ENCODE assay signal across 8 cellular contexts in the genomic region with DNA sequence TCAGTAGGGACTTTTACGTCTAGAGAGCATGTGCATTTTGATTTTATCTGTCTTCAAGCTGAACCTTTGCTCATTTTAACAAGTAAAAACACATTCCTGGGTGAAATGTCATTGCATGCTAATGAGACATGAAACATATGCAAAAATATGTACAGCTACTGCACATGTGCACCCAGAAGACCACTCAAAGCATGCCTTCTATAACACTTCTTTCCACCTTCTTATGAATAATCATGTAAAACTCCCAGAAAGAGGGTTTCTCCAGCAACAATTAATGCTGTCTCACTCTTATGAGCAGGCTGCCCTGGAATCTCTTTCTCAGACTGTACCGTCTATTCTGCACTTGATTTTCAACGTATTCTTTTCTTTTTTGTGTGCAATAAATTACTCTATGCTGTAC.
DNase-seq lines count a peak whose midpoint lies in the region; TF ChIP-seq lines count a peak whose summit lies in the region.
"Not testable (repeated sequence)": the region's sequence is repeated elsewhere in the genome, so short reads cannot be mapped to it uniquely, and the experiment has no call there.

No MANE protein-coding gene starts in this region.

- not testable (repeated sequence) for H3K9me2 ChIP-seq in OCI-LY7 (ENCODE audit: insufficient read depth, low read length)

- not testable (repeated sequence) for H3K9me3 ChIP-seq in OCI-LY7 (ENCODE audit: low read length)

- H3K4me2 ChIP-seq in OCI-LY7 (ENCODE audit: low read length): peak overlapping the region; percentile 75

- not testable (repeated sequence) for H3K36me3 ChIP-seq in GM06990 (ENCODE audit: control insufficient read depth, insufficient read depth, low read length); OCI-LY7 (ENCODE audit: insufficient read depth, low read length)

- not testable (repeated sequence) for H3K79me2 ChIP-seq in OCI-LY7 (ENCODE audit: insufficient read depth, low read depth, low read length)

- H4K20me1 ChIP-seq in OCI-LY7 (ENCODE audit: insufficient read depth, low read length): not testable (repeated sequence)

- intact Hi-C loops in OCI-LY7 (cut with micrococcal nuclease; ENCODE audit: unreplicated experiment): not testable (repeated sequence)

- not testable (repeated sequence) for H3K27me3 ChIP-seq in GM06990 (replicated peaks; ENCODE audit: control insufficient read depth, insufficient read depth, low read length)

- not testable (repeated sequence) for TF ChIP-seq CTCF in AG04449 (IDR thresholded peaks at IDR 0.05; ENCODE audit: insufficient read depth, low read length, missing control alignments); GM06990 (IDR thresholded peaks at IDR 0.05; ENCODE audit: insufficient read depth, low read length, poor library complexity, severe bottlenecking); OCI-LY7 (conservative IDR thresholded peaks at IDR 0.05; ENCODE audit: low read length)

- H3K4me1 ChIP-seq in OCI-LY7 (ENCODE audit: insufficient read depth, low read length, poor library complexity, severe bottlenecking): not testable (repeated sequence)

- POLR2A ChIA-PET in AG04449 (lab: Yijun Ruan, JAX): not testable (repeated sequence)
- POLR2A ChIA-PET in OCI-LY7 (lab: Charles Lee): interaction anchor here (2.8 to 4.8 kb wide), 2 partner anchors 9 to 13 kb away, joined by 9 to 53 read pairs; no protein-coding TSS in a partner anchor

- H3K27ac ChIP-seq in OCI-LY7 (ENCODE audit: low read depth, low read length, poor library complexity, severe bottlenecking): peak overlapping the region; percentile 62

- not testable (repeated sequence) for DNase-seq in AG04449 (ENCODE audit: low read depth, low spot score); GM06990 (ENCODE audit: extremely low read depth, insufficient read length); Jurkat, Clone E6-1 (ENCODE audit: low read depth, low spot score)
- DNase-seq in OCI-LY7 (ENCODE audit: low spot score) (peak; percentile 43), cerebellar cortex (ENCODE audit: low spot score) (peak; percentile 22), kidney tubule cell (ENCODE audit: low spot score) (peak; percentile 2)
- peak; percentile 48 for DNase-seq in activated CD8-positive, alpha-beta memory T cell treated with anti-CD3 and anti-CD28 coated beads for 24 hours
- peak; percentile 1 for DNase-seq in stimulated activated CD4-positive, alpha-beta T cell treated with anti-CD3 and anti-CD28 coated beads, Interleukin-15, amount 100 ng/mL, for 24 hours

- not testable (repeated sequence) for H2AFZ ChIP-seq in OCI-LY7 (ENCODE audit: low read length)

- H3K4me3 ChIP-seq in AG04449 (ENCODE audit: low read depth, low read length) (peak overlapping the region; percentile 20; the same call in 1 of the 2 replicates), GM06990 (replicated peaks; ENCODE audit: low read depth, low read length) (peak overlapping the region; percentile 10; the same call in 1 of the 2 replicates), OCI-LY7 (ENCODE audit: low read depth, low read length, poor library complexity, severe bottlenecking) (peak overlapping the region; percentile 60)
- peak overlapping the region; percentile 19 for H3K4me3 ChIP-seq in Jurkat, Clone E6-1 (ENCODE audit: low read length)

- CTCF ChIA-PET in AG04449 (lab: Yijun Ruan, JAX): interaction anchor here (1.3 to 2.2 kb wide), 5 partner anchors 8 to 14 kb away, joined by 5 to 20 read pairs (median 7); no protein-coding TSS in a partner anchor
- CTCF ChIA-PET in OCI-LY7 (lab: Charles Lee; ENCODE audit: unreplicated experiment): interaction anchor here (1.0 kb wide), 1 partner anchor 10 kb away, joined by 5 read pairs; no protein-coding TSS in a partner anchor

- not testable (repeated sequence) for BruUV-seq in OCI-LY7 (replicated peaks; lab: Mats Ljungman, UMichigan)

Comparison
In these comparisons a context has a peak if more than half of its experiments do, and no peak if none do; other contexts are left out.
1. H3K4me3 ChIP-seq: peak in every context shown above with its lines; median percentile 60 in OCI-LY7; 20 in AG04449; 19 in Jurkat, Clone E6-1; 10 in GM06990.